In genomic region chr2:170235860-170236638, GRCh38 we compare ENCODE assay signal across 8 cellular contexts. TPM values are rescaled to one million over a fixed set of nuclear protein-coding genes. Genes with fewer than 3 reads are reported as not detected.
DNase-seq lines count a peak whose midpoint lies in the region; ATAC-seq, FAIRE-seq and TF ChIP-seq lines count a peak whose summit lies in the region.

No MANE protein-coding gene starts in this region.

- H3K4me3 ChIP-seq in heart left ventricle (no peak overlapping the region), esophagus muscularis mucosa (no peak overlapping the region), pancreas (no peak overlapping the region)

- H3K27ac ChIP-seq in heart left ventricle: no peak overlapping the region
- H3K27ac ChIP-seq in esophagus muscularis mucosa (replicated peaks in 1 of 4): no peak overlapping the region
- no peak overlapping the region for H3K27ac ChIP-seq in pancreas

- no peak for FAIRE-seq in pancreas (lab: Jason Lieb, UNC)

- no peak for DNase-seq in heart left ventricle
- no peak for DNase-seq in Right ventricle myocardium inferior (ENCODE audit: missing footprints)
- DNase-seq in M059J (ENCODE audit: low read depth): peak; percentile 47
- peak; percentile 41 for DNase-seq in RPMI8226
- DNase-seq in esophagus muscularis mucosa (ENCODE audit: extremely low spot score): no peak
- no peak for DNase-seq in pancreas

- TF ChIP-seq POLR2A in heart left ventricle (IDR thresholded peaks at IDR 0.05): no peak
- no peak for TF ChIP-seq POLR2A in esophagus muscularis mucosa (IDR thresholded peaks at IDR 0.05; ENCODE audit: low read depth)

- intact Hi-C loops in heart left ventricle (cut with DNase I): loop anchor here in 8 of 10 donors (5.0 to 10.0 kb wide), 3 partner anchors 576 to 636 kb away; partner anchors contain the start of gene GAD1 (in 7 of the 8)
- intact Hi-C loops in Right ventricle myocardium inferior (cut with DNase I): no loop called here
- intact Hi-C loops in esophagus muscularis mucosa (cut with DNase I): no loop called here
- intact Hi-C loops in pancreas (cut with DNase I): no loop called here

- no peak for TF ChIP-seq EP300 in esophagus muscularis mucosa (IDR thresholded peaks at IDR 0.05)

- TF ChIP-seq CTCF in heart left ventricle (IDR thresholded peaks at IDR 0.05) (peak; percentile 17 to 56 (median 46)), esophagus muscularis mucosa (IDR thresholded peaks at IDR 0.05) (peak; percentile 12 to 34 (median 22)), pancreas (IDR thresholded peaks at IDR 0.05) (peak in 3 of 4 donors; percentile 16 to 26 (median 23))

- ATAC-seq in heart left ventricle: peak in 3 of 4 donors; percentile 29 to 45 (median 30)
- no peak for ATAC-seq in Right ventricle myocardium inferior
- peak in 3 of 4 donors; percentile 55 to 76 (median 57) for ATAC-seq in pancreas
- no peak for ATAC-seq in GM21825 (IDR thresholded peaks at IDR 0.05; ENCODE audit: unreplicated experiment)
- ATAC-seq in HG02763 (IDR thresholded peaks at IDR 0.05; ENCODE audit: unreplicated experiment): no peak

- H3K27me3 ChIP-seq in heart left ventricle (peaks cover 0 to 18% (median 0%) of the 10 kb centered on the region in 9 donors), esophagus muscularis mucosa (peaks cover 0 to under 1% (median 0%) of the 10 kb centered on the region in 4 donors), pancreas (no peaks in the 10 kb centered on the region)

- WGBS in heart left ventricle, 4 donors: 34 to 39% (median 36%) methylated on average over 12 of the region's 12 CpGs
- 44% methylated on average over 12 of the region's 12 CpGs for WGBS in esophagus muscularis mucosa
- 40 to 50% methylated on average over 12 of the region's 12 CpGs for WGBS in pancreas, 2 donors

- H3K9me3 ChIP-seq in heart left ventricle (no peaks in the 10 kb centered on the region), esophagus muscularis mucosa (no peaks in the 10 kb centered on the region), pancreas (no peaks in the 10 kb centered on the region)

- H3K4me1 ChIP-seq in heart left ventricle (no peaks in the 10 kb centered on the region), esophagus muscularis mucosa (no peaks in the 10 kb centered on the region), pancreas (no peaks in the 10 kb centered on the region)

- H3K36me3 ChIP-seq in heart left ventricle (no peaks in the 10 kb centered on the region), esophagus muscularis mucosa (no peaks in the 10 kb centered on the region), pancreas (no peaks in the 10 kb centered on the region)

RNA-seq across cellular contexts. Expression of gene MYO3B, which starts 58.1 kb away (rescaled TPM):
- total RNA-seq in heart left ventricle (under 1 TPM in 3 of 9 donors, not detected in 6; 0.09 to 0.19 (median 0.10) TPM), Right ventricle myocardium inferior (not detected), esophagus muscularis mucosa (under 1 TPM in 1 of 4 donors, not detected in 3; 0.06 TPM), pancreas (1 to 10 TPM in 2 of 6 donors, under 1 TPM in 4; 0.40 to 1.3 (median 0.54) TPM)
- polyA plus RNA-seq in heart left ventricle (not detected), pancreas (under 1 TPM; 0.38 to 0.49 TPM)
- not detected in 2 replicates for total RNA-seq in M059J (2014; rRNA removed; shearing (Covaris generic))

Comparison
In these comparisons a context has a peak if more than half of its experiments do, and no peak if none do; other contexts are left out.
1. ATAC-seq: peak in heart left ventricle (3 of 4) and pancreas (3 of 4); none in Right ventricle myocardium inferior (single experiment), GM21825 (single experiment) and HG02763 (single experiment).
2. intact Hi-C loops: an anchor here in heart left ventricle (5.0 to 10.0 kb wide); none called in Right ventricle myocardium inferior, esophagus muscularis mucosa and pancreas.
3. DNase-seq: peak in M059J (single experiment) and RPMI8226 (single experiment); none in heart left ventricle (0 of 5), Right ventricle myocardium inferior (single experiment), esophagus muscularis mucosa (single experiment) and pancreas (0 of 6).
4. Peak in every context shown above with its lines, with median percentiles within 50 percentile points of each other: CTCF ChIP-seq.